Comparison of ENCODE assay signal across 9 cellular contexts in the genomic region with DNA sequence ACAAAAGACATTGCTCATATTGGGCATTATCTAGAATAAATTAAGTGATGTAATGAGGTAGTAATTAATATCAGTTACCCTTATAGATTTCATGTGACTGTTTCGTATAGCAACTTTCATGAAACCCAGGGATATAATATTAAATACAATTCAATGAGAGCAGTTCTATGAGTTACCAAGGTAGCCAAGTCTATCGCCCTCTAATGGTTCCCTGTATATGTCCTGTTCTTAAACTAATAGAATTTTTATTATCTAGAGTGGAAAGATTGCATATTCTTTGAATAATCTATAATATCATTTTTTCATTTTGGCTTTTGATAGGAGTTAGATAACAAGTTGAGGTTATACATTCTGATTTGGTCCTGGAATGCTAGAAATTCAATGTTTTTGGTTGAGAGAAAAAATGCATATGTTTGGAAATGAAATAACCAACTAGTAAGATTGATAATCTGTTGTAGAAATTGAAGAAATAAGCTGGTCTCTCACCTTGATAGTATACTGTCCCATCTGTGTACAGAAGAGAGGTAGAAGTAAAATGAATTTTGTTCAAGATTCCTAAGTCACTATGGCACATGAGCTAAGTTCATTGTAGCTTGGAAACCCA. TPM values are rescaled to one million over a fixed set of nuclear protein-coding genes. Genes with fewer than 3 reads are reported as not detected.
A peak's percentile ranks its signal among the peaks of the same experiment; 100 is the strongest.
DNase-seq lines count a peak whose midpoint lies in the region; ATAC-seq and TF ChIP-seq lines count a peak whose summit lies in the region.
"Had no signal": no experiment of that assay in that cellular context is flagged by ENCODE, and none has a peak within 500 bp of the region (broad histone marks: within the 10 kb centered on the region; RNA-seq: fewer than 3 reads in every experiment).

No MANE protein-coding gene starts in this region.

- H3K36me3 ChIP-seq in H7 (replicated peaks; ENCODE audit: control insufficient read depth, insufficient read depth, low read length) = peaks cover 3% of the 10 kb centered on the region; the same call in 1 of the 2 replicates

- no peak overlapping the region for H3K4me3 ChIP-seq in AG04450 (ENCODE audit: low read depth, low read length)
- H3K4me3 ChIP-seq in H7 (ENCODE audit: insufficient read depth, low read depth, low read length) = no peak overlapping the region

- CTCF ChIA-PET in AG04450 (lab: Charles Lee) = interaction anchor here (0.6 to 1.6 kb wide), 6 partner anchors 8 to 1817 kb away, joined by 3 to 6 read pairs (median 4); no protein-coding TSS in a partner anchor
- CTCF ChIA-PET in RWPE1 (lab: Yijun Ruan, JAX) = interaction anchor here (0.5 to 1.2 kb wide), 4 partner anchors 20 to 1546 kb away, joined by 3 to 4 read pairs (median 4); no protein-coding TSS in a partner anchor

- H3K27me3 ChIP-seq in AG04450 (ENCODE audit: control insufficient read depth, insufficient read depth, low read length) (no peaks in the 10 kb centered on the region), H7 (ENCODE audit: control insufficient read depth, insufficient read depth, low read length) (no peaks in the 10 kb centered on the region)

- H3K27ac ChIP-seq in AG04450 (ENCODE audit: low read depth, low read length) (no peak overlapping the region), RWPE1 (no peak overlapping the region)

- no peak for DNase-seq in AG04450 (ENCODE audit: low read depth, low spot score)
- peak; percentile 16 for DNase-seq in H7
- DNase-seq in RWPE1 (ENCODE audit: low spot score) = no peak
- peak; percentile 13 for DNase-seq in germinal center (ENCODE audit: low spot score)
- no peak for DNase-seq in occipital lobe (lab: John Stamatoyannopoulos, UW)
- DNase-seq: stimulated activated CD4-positive, alpha-beta T cell treated with anti-CD3 and anti-CD28 coated beads, Interleukin-2, amount 100 ng/mL, for 24 hours had no signal

- POLR2A ChIA-PET in AG04450 (lab: Yijun Ruan, JAX) (no interaction called here), RWPE1 (lab: Yijun Ruan, JAX; ENCODE audit: low non-redundant PET) (no interaction called here)

- ATAC-seq in GM18873 (IDR thresholded peaks at IDR 0.05; ENCODE audit: low FRiP score, unreplicated experiment) (no peak), GM19467 (IDR thresholded peaks at IDR 0.05; ENCODE audit: unreplicated experiment) (no peak), HG03469 (IDR thresholded peaks at IDR 0.05; ENCODE audit: unreplicated experiment) (no peak)

- peak; percentile 56 for TF ChIP-seq CTCF in AG04450 (IDR thresholded peaks at IDR 0.05; ENCODE audit: low read depth, low read length)
- peak; percentile 34; the same call in 1 of the 2 replicates for TF ChIP-seq CTCF in RWPE1 (conservative IDR thresholded peaks at IDR 0.05; ENCODE audit: low read depth)

- no peaks in the 10 kb centered on the region for H3K9me3 ChIP-seq in AG04450 (ENCODE audit: control insufficient read depth, insufficient read depth, low read length)

RNA-seq across cellular contexts. Expression of gene SCFD1, which starts 59.7 kb away (rescaled TPM):
- polyA plus RNA-seq in AG04450 (2011; rRNA removed) = 109 and 160 TPM in 2 replicates
- 67.0 and 141 TPM in 2 replicates for polyA minus RNA-seq in AG04450 (2011; rRNA and poly(A)+ RNA removed)
- 84.5 and 84.7 TPM in 2 replicates for total RNA-seq in H7 (2014; rRNA removed; shearing (Covaris generic))
- 195 TPM for total RNA-seq in occipital lobe

Comparison
In these comparisons a context has a peak if more than half of its experiments do, and no peak if none do; other contexts are left out.
1. DNase-seq: peak in H7 (single experiment) and germinal center (single experiment); none in AG04450 (single experiment), RWPE1 (single experiment) and occipital lobe (single experiment).